Comparison of ENCODE assay signal across 33 cellular contexts in genomic region chr13:102638741-102639140, GRCh38. TPM values are rescaled to one million over a fixed set of nuclear protein-coding genes. Genes with fewer than 3 reads are reported as not detected.
"Had no signal": no experiment of that assay in that cellular context is flagged by ENCODE, and none has a peak within 500 bp of the region (broad histone marks: within the 10 kb centered on the region; RNA-seq: fewer than 3 reads in every experiment).

No MANE protein-coding gene starts in this region.

- H3K9me3 ChIP-seq: ascending aorta, body of pancreas had no signal

- H3K27ac Mint-ChIP-seq: activated B cell treated with CpG ODN at 0.5 μM for 24 hours; activated CD4-positive, alpha-beta T cell treated with anti-CD3 and anti-CD28 coated beads, Interleukin-2, amount 10 ng/mL, durations not matched to agents 24 days and 14 days; activated naive CD8-positive, alpha-beta T cell treated with anti-CD3 and anti-CD28 coated beads, Interleukin-2, amount 50 U/mL, for 24 hours; activated T-cell treated with anti-CD3 and anti-CD28 coated beads, Interleukin-2, amount 50 U/mL, for 72 hours; T-cell had no signal

- DNase-seq: activated B cell treated with CpG ODN at 0.5 μM for 24 hours; activated CD4-positive, alpha-beta T cell treated with anti-CD3 and anti-CD28 coated beads for 1 hour; activated CD4-positive, alpha-beta T cell treated with anti-CD3 and anti-CD28 coated beads, Interleukin-2, amount 10 ng/mL, durations not matched to agents 24 days and 14 days; activated CD4-positive, alpha-beta T cell treated with anti-CD3 and anti-CD28 coated beads, Interleukin-2, amount 50 U/mL, for 48 hours; activated naive CD8-positive, alpha-beta T cell treated with anti-CD3 and anti-CD28 coated beads, Interleukin-2, amount 50 U/mL, for 24 hours; activated T-cell treated with anti-CD3 and anti-CD28 coated beads for 4 hours; activated T-cell treated with anti-CD3 and anti-CD28 coated beads, Interleukin-2, amount 50 U/mL, for 72 hours; amniotic stem cell; body of pancreas; IMR-90; Kasumi-1; KBM-7; NCI-H1048; NCI-H1417; NCI-H1930; NCI-H2171; NCI-H2227 treated with DMSO at 0.1 percent for 48 hours; NCI-H446 treated with DMSO at 0.1 percent for 48 hours; NCI-H524 treated with DMSO at 0.1 percent for 48 hours; NCI-H748 treated with DMSO at 0.1 percent for 48 hours; RPMI8226; T-cell; T1000 had no signal

- H3K27me3 ChIP-seq: ascending aorta, body of pancreas had no signal

- H3K4me1 ChIP-seq: ascending aorta had no signal

- H3K27me3 Mint-ChIP-seq: activated B cell treated with CpG ODN at 0.5 μM for 24 hours; activated CD4-positive, alpha-beta T cell treated with anti-CD3 and anti-CD28 coated beads, Interleukin-2, amount 10 ng/mL, durations not matched to agents 24 days and 14 days; activated naive CD4-positive, alpha-beta T cell treated with anti-CD3 and anti-CD28 coated beads, Interleukin-2, amount 50 U/mL, for 24 hours; activated naive CD8-positive, alpha-beta T cell treated with anti-CD3 and anti-CD28 coated beads, Interleukin-2, amount 50 U/mL, for 24 hours; central memory CD8-positive, alpha-beta T cell; T-cell had no signal

- H3K27ac ChIP-seq: ascending aorta, body of pancreas, SK-N-MC had no signal

- FAIRE-seq: TTC549 had no signal

- H3K4me1 Mint-ChIP-seq: activated B cell treated with CpG ODN at 0.5 μM for 24 hours had no signal

- ATAC-seq: activated naive CD8-positive, alpha-beta T cell treated with anti-CD3 and anti-CD28 coated beads, Interleukin-2, amount 50 U/mL, for 24 hours; activated T-cell treated with anti-CD3 and anti-CD28 coated beads, Interleukin-2, amount 50 U/mL, for 72 hours; body of pancreas; Panc1; Right ventricle myocardium inferior; T-cell had no signal

- H3K4me3 ChIP-seq: ascending aorta, body of pancreas, SK-N-MC had no signal

- H3K9me3 Mint-ChIP-seq: activated B cell treated with CpG ODN at 0.5 μM for 24 hours; activated CD4-positive, alpha-beta T cell treated with anti-CD3 and anti-CD28 coated beads, Interleukin-2, amount 10 ng/mL, durations not matched to agents 24 days and 14 days; activated naive CD4-positive, alpha-beta T cell treated with anti-CD3 and anti-CD28 coated beads, Interleukin-2, amount 50 U/mL, for 24 hours; activated naive CD8-positive, alpha-beta T cell treated with anti-CD3 and anti-CD28 coated beads, Interleukin-2, amount 50 U/mL, for 24 hours; activated T-cell treated with anti-CD3 and anti-CD28 coated beads, Interleukin-2, amount 50 U/mL, for 72 hours; central memory CD8-positive, alpha-beta T cell; T-cell had no signal

- H3K4me3 Mint-ChIP-seq: activated B cell treated with CpG ODN at 0.5 μM for 24 hours; activated CD4-positive, alpha-beta T cell treated with anti-CD3 and anti-CD28 coated beads, Interleukin-2, amount 10 ng/mL, durations not matched to agents 24 days and 14 days; activated naive CD4-positive, alpha-beta T cell treated with anti-CD3 and anti-CD28 coated beads, Interleukin-2, amount 50 U/mL, for 24 hours; activated naive CD8-positive, alpha-beta T cell treated with anti-CD3 and anti-CD28 coated beads, Interleukin-2, amount 50 U/mL, for 24 hours; activated T-cell treated with anti-CD3 and anti-CD28 coated beads, Interleukin-2, amount 50 U/mL, for 72 hours; central memory CD8-positive, alpha-beta T cell; T-cell had no signal

RNA-seq across cellular contexts. Expression of gene METTL21C, which starts 56.1 kb away (rescaled TPM):
- total RNA-seq: activated B cell treated with CpG ODN at 0.5 μM for 24 hours; activated CD4-positive, alpha-beta T cell treated with anti-CD3 and anti-CD28 coated beads, Interleukin-2, amount 10 ng/mL, durations not matched to agents 24 days and 14 days; activated CD8-positive, alpha-beta memory T cell treated with anti-CD3 and anti-CD28 coated beads for 36 hours; activated T-cell treated with anti-CD3 and anti-CD28 coated beads, Interleukin-2, amount 50 U/mL, for 72 hours; ascending aorta; body of pancreas; bronchial epithelial cell; IMR-90; OCI-LY7; Right ventricle myocardium inferior; T-cell had no signal
- polyA plus RNA-seq: IMR-90 had no signal
